ENCODE assay signal across 20 cellular contexts in the genomic region with DNA sequence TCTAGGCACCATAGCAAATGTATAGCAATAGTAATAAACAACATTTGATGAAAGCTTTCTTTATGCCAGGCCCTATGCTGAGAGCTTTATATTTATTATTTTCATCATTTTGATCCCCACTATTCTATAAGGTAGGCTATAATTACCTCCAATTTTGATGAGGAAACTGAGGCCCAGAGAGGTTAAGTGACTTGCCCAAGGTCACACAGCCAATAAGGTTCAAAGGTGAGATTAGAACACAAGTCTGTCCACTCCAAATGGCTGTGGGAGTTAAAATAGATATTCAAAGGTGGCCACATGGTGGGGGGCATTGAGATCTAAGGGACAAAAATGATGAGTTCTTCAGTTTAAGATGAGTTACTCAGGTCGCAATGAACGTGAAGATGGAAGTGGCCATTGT.
"Had no signal": no experiment of that assay in that cellular context is flagged by ENCODE, and none has a peak within 500 bp of the region (broad histone marks: within the 10 kb centered on the region; RNA-seq: fewer than 3 reads in every experiment).

No MANE protein-coding gene starts in this region.

- DNase-seq: MV-4-11, NCI-H1092, NCI-H1105 treated with DMSO at 0.1 percent for 48 hours, NCI-H1417 treated with DMSO at 0.1 percent for 48 hours, NCI-H187, NCI-H2029, NCI-H2081 treated with DMSO at 0.1 percent for 48 hours, NCI-H2171, NCI-H226, NCI-H446, NCI-H510A, NCI-H524 treated with DMSO at 0.1 percent for 48 hours, NCI-H69, NCI-H774, Right ventricle myocardium superior, RPMI8226, SIG-M5 had no signal

- H3K27ac ChIP-seq: KMS-11, SJSA1, SK-N-MC had no signal

- H3K36me3 ChIP-seq: SJSA1 had no signal

- H3K9ac ChIP-seq: KMS-11 had no signal

- H3K4me1 ChIP-seq: SJSA1 had no signal

- H3K27me3 ChIP-seq: SJSA1 had no signal

- H3K4me2 ChIP-seq: KMS-11 had no signal

- H3K4me3 ChIP-seq: SJSA1, SK-N-MC had no signal
